Comparison of ENCODE assay signal across 21 cellular contexts in genomic region chr16:9645911-9646310, GRCh38.
"Had no signal": no experiment of that assay in that cellular context is flagged by ENCODE, and none has a peak within 500 bp of the region (broad histone marks: within the 10 kb centered on the region; RNA-seq: fewer than 3 reads in every experiment).

No MANE protein-coding gene starts in this region.

- H3K27me3 ChIP-seq: gastroesophageal sphincter, neutrophil, right atrium auricular region, sigmoid colon, stomach, transverse colon had no signal

- H3K27ac ChIP-seq: epithelial cell of prostate, esophagus squamous epithelium, gastroesophageal sphincter, neutrophil, right atrium auricular region, sigmoid colon, skin epidermis, stomach, thoracic aorta, transverse colon had no signal

- DNase-seq: effector memory CD4-positive, alpha-beta T cell; esophagus squamous epithelium; foreskin fibroblast; glutamatergic neuron; islet precursor cell; mammary epithelial cell; mucosa of descending colon; naive thymus-derived CD8-positive, alpha-beta T cell; posterior cingulate gyrus; sigmoid colon; stimulated activated naive CD4-positive, alpha-beta T cell; stomach; substantia nigra; transverse colon had no signal

- H3K4me1 ChIP-seq: esophagus squamous epithelium, sigmoid colon, transverse colon had no signal

- H3K36me3 ChIP-seq: esophagus squamous epithelium, gastroesophageal sphincter, neutrophil, right atrium auricular region, sigmoid colon, stomach, thoracic aorta, transverse colon had no signal

- ATAC-seq: gastroesophageal sphincter; left lobe of liver; mucosa of descending colon; naive thymus-derived CD8-positive, alpha-beta T cell had no signal

- H3K4me3 ChIP-seq: esophagus squamous epithelium, gastroesophageal sphincter, mucosa of descending colon, right atrium auricular region, sigmoid colon, skin epidermis, stomach, thoracic aorta, transverse colon had no signal

- H3K9me3 ChIP-seq: esophagus squamous epithelium, gastroesophageal sphincter, mucosa of descending colon, neutrophil, right atrium auricular region, sigmoid colon, stomach, thoracic aorta, transverse colon had no signal
